Comparison of ENCODE assay signal across 10 cellular contexts in the genomic region with DNA sequence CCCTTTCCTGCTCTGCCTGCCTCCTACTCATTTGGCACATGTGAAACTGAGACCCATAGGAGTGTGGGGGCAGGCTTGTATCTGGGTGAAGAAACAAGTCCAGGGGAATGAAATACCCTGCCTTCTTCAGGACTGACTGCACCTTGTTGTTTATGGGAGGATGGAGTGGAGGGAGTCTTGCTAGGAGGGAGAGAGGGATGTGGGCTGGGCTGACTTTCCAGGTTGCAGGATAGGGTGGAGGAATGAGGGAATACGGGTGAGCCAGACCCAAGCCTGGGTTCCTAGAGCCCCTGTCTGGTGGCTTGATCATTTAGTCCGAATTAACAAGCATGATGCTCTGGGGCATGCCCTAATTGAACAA. TPM values are rescaled to one million over a fixed set of nuclear protein-coding genes. Genes with fewer than 3 reads are reported as not detected.
DNase-seq lines count a peak whose midpoint lies in the region; ATAC-seq and TF ChIP-seq lines count a peak whose summit lies in the region.
"Had no signal": no experiment of that assay in that cellular context is flagged by ENCODE, and none has a peak within 500 bp of the region (broad histone marks: within the 10 kb centered on the region; RNA-seq: fewer than 3 reads in every experiment).

No MANE protein-coding gene starts in this region.

- H4K20me1 ChIP-seq in MM.1S (ENCODE audit: insufficient read depth, low read length) (peaks cover 29% of the 10 kb centered on the region; the same call in 1 of the 2 replicates), osteoblast (ENCODE audit: insufficient read depth, low read length) (peaks cover 38% of the 10 kb centered on the region)

- H3K79me2 ChIP-seq in MM.1S (ENCODE audit: low read length) (peaks cover 79% of the 10 kb centered on the region), osteoblast (ENCODE audit: insufficient read depth, low read length) (peaks cover 90% of the 10 kb centered on the region)

- H3K4me3 Mint-ChIP-seq in CD4-positive, alpha-beta T cell: peak overlapping the region; percentile 45
- H3K4me3 Mint-ChIP-seq in effector memory CD8-positive, alpha-beta T cell: peak overlapping the region; percentile 57 to 98

- no peak for TF ChIP-seq CTCF in CD4-positive, alpha-beta T cell (IDR thresholded peaks at IDR 0.05)
- no peak for TF ChIP-seq CTCF in MM.1S (IDR thresholded peaks at IDR 0.05; ENCODE audit: low read length)
- no peak for TF ChIP-seq CTCF in osteoblast (IDR thresholded peaks at IDR 0.05; ENCODE audit: extremely low read depth, low read depth, low read length)

- H3K27ac Mint-ChIP-seq in CD4-positive, alpha-beta T cell: no peak overlapping the region
- H3K27ac Mint-ChIP-seq in effector memory CD8-positive, alpha-beta T cell: peak overlapping the region in 1 of 2 donors; percentile 3

- H3K4me2 ChIP-seq in MM.1S (ENCODE audit: low read depth, low read length): peak overlapping the region; percentile 73; the same call in 1 of the 2 replicates
- H3K4me2 ChIP-seq in osteoblast (ENCODE audit: insufficient read depth, low read length): peak overlapping the region; percentile 93

- CTCF ChIA-PET in CD4-positive, alpha-beta T cell (lab: Charles Lee): interaction anchor here (1.1 to 5.1 kb wide), 2 partner anchors 19 to 89 kb away, joined by 3 to 22 read pairs; no protein-coding TSS in a partner anchor

- no peak overlapping the region for H3K9ac ChIP-seq in MM.1S (ENCODE audit: low read length)

- ATAC-seq in CD4-positive, alpha-beta T cell (ENCODE audit: poor library complexity): no peak
- no peak for ATAC-seq in effector memory CD8-positive, alpha-beta T cell (replicated peaks)
- ATAC-seq in HG02610 (IDR thresholded peaks at IDR 0.05; ENCODE audit: unreplicated experiment): no peak
- ATAC-seq in GM18520 (IDR thresholded peaks at IDR 0.05; ENCODE audit: unreplicated experiment): no peak
- no peak for ATAC-seq in GM18870 (IDR thresholded peaks at IDR 0.05; ENCODE audit: unreplicated experiment)

- no peak overlapping the region for H3K27ac ChIP-seq in CD4-positive, alpha-beta T cell (ENCODE audit: low read depth, low read length)
- peak overlapping the region; percentile 7; the same call in 1 of the 2 replicates for H3K27ac ChIP-seq in MM.1S (ENCODE audit: low read length)
- H3K27ac ChIP-seq in osteoblast (ENCODE audit: low read depth, low read length): peak overlapping the region; percentile 98

- H3K36me3 Mint-ChIP-seq in CD4-positive, alpha-beta T cell (ENCODE audit: low read depth): no peaks in the 10 kb centered on the region
- peaks cover 3% of the 10 kb centered on the region for H3K36me3 Mint-ChIP-seq in effector memory CD8-positive, alpha-beta T cell (ENCODE audit: insufficient read depth)

- POLR2A ChIA-PET in CD4-positive, alpha-beta T cell (lab: Charles Lee): interaction anchor here (0.7 kb wide), 2 partner anchors 14 to 15 kb away, joined by 3 read pairs; no protein-coding TSS in a partner anchor

- no peaks in the 10 kb centered on the region for H3K9me3 ChIP-seq in CD4-positive, alpha-beta T cell (ENCODE audit: control insufficient read depth, low read length)
- H3K9me3 ChIP-seq in MM.1S (replicated peaks; ENCODE audit: insufficient read depth, low read length) (no peaks in the 10 kb centered on the region), osteoblast (ENCODE audit: low read depth, low read length) (no peaks in the 10 kb centered on the region)

- H3K9me3 Mint-ChIP-seq in CD4-positive, alpha-beta T cell: no peaks in the 10 kb centered on the region
- no peaks in the 10 kb centered on the region for H3K9me3 Mint-ChIP-seq in effector memory CD8-positive, alpha-beta T cell

- H3K4me3 ChIP-seq in MM.1S (ENCODE audit: low read length) (no peak overlapping the region), osteoblast (ENCODE audit: insufficient read depth, low read length) (peak overlapping the region; percentile 93)

- H3K27me3 Mint-ChIP-seq in CD4-positive, alpha-beta T cell: peaks cover 70% of the 10 kb centered on the region
- peaks cover 6 to 26% of the 10 kb centered on the region in 2 donors for H3K27me3 Mint-ChIP-seq in effector memory CD8-positive, alpha-beta T cell

- H3K36me3 ChIP-seq in MM.1S (replicated peaks; ENCODE audit: insufficient read depth, low read length): no peaks in the 10 kb centered on the region
- peaks cover 5% of the 10 kb centered on the region for H3K36me3 ChIP-seq in osteoblast (ENCODE audit: insufficient read depth, low read length)

- no peak overlapping the region for H2AFZ ChIP-seq in MM.1S (ENCODE audit: low read length)
- H2AFZ ChIP-seq in osteoblast (ENCODE audit: low read length): no peak overlapping the region

- no peaks in the 10 kb centered on the region for H3K9me2 ChIP-seq in MM.1S (replicated peaks; ENCODE audit: insufficient read depth, low read length)

- intact Hi-C loops in CD4-positive, alpha-beta T cell (cut with DNase I, micrococcal nuclease): loop anchor here in 1 of 2 experiments (2.0 kb wide), 1 partner anchor 15 kb away; no protein-coding TSS in a partner anchor

- H3K4me1 ChIP-seq in MM.1S (ENCODE audit: low read length): peaks cover 31% of the 10 kb centered on the region
- peaks cover 59% of the 10 kb centered on the region for H3K4me1 ChIP-seq in osteoblast (ENCODE audit: insufficient read depth, low read length)

- peaks cover 74% of the 10 kb centered on the region for H3K27me3 ChIP-seq in CD4-positive, alpha-beta T cell (ENCODE audit: control insufficient read depth, insufficient read depth, low read length)
- H3K27me3 ChIP-seq in MM.1S (replicated peaks; ENCODE audit: insufficient read depth, low read length) (no peaks in the 10 kb centered on the region), osteoblast (ENCODE audit: insufficient read depth, low read length) (no peaks in the 10 kb centered on the region)

- peaks cover 34% of the 10 kb centered on the region for H3K4me1 Mint-ChIP-seq in CD4-positive, alpha-beta T cell (ENCODE audit: low read depth)
- H3K4me1 Mint-ChIP-seq in effector memory CD8-positive, alpha-beta T cell (ENCODE audit: low read depth in 2 of 2): peaks cover 31 to 49% of the 10 kb centered on the region in 2 donors

- DNase-seq in CD4-positive, alpha-beta T cell: no peak
- DNase-seq in MM.1S (no peak), osteoblast (ENCODE audit: insufficient read length, low spot score, missing footprints) (no peak), NOMO-1 treated with dmso at 0.1 percent for 144 hours (lab: John Stamatoyannopoulos, UW; ENCODE audit: unreplicated experiment) (no peak)
- no peak for DNase-seq in effector memory CD8-positive, alpha-beta T cell
- DNase-seq: cortex of kidney, NCI-H748 treated with DMSO at 0.1 percent for 48 hours had no signal

- peaks cover 12% of the 10 kb centered on the region for H3F3A ChIP-seq in MM.1S (ENCODE audit: insufficient read depth, low read length)

RNA-seq across cellular contexts. Expression of a gene that starts 3.3 kb away (rescaled TPM):
- 1 to 10 TPM; 1.9 to 2.7 TPM for total RNA-seq in CD4-positive, alpha-beta T cell
- 186 and 210 TPM in 2 replicates for total RNA-seq in osteoblast

Comparison
In these comparisons a context has a peak if more than half of its experiments do, and no peak if none do; other contexts are left out.
1. RNA of a gene that starts 3.3 kb away (total RNA-seq): 186 to 210 TPM in osteoblast; 1.9 to 2.7 TPM in CD4-positive, alpha-beta T cell; every median in the first group is over 10 times any median in the second.